ENCODE assay signal across 8 cellular contexts in genomic region chr4:102619776-102620631, GRCh38.
A peak's percentile ranks its signal among the peaks of the same experiment; 100 is the strongest.
DNase-seq lines count a peak whose midpoint lies in the region; ATAC-seq and TF ChIP-seq lines count a peak whose summit lies in the region.
"Not testable (repeated sequence)": the region's sequence is repeated elsewhere in the genome, so short reads cannot be mapped to it uniquely, and the experiment has no call there.

No MANE protein-coding gene starts in this region.

- peak overlapping the region; percentile 0; the same call in 1 of the 2 replicates for H2AFZ ChIP-seq in DND-41 (ENCODE audit: low read depth, low read length)
- not testable (repeated sequence) for H2AFZ ChIP-seq in GM23338

- POLR2A ChIA-PET in naive thymus-derived CD8-positive, alpha-beta T cell (lab: Charles Lee) = interaction anchor here (0.8 to 1.3 kb wide), 3 partner anchors 8 to 207 kb away, joined by 3 read pairs; partner anchors contain the start of gene UBE2D3

- TF ChIP-seq CTCF in DND-41 (IDR thresholded peaks at IDR 0.05; ENCODE audit: borderline replicate concordance, extremely low read depth, low read length, poor library complexity, severe bottlenecking); GM23338 (conservative IDR thresholded peaks at IDR 0.05; ENCODE audit: low read depth in 2 of 2); brain microvascular endothelial cell (IDR thresholded peaks at IDR 0.05; ENCODE audit: low read depth, low read length, missing control alignments); cardiac muscle cell (IDR thresholded peaks at IDR 0.05; ENCODE audit: low read depth, low read length); stomach (IDR thresholded peaks at IDR 0.05): not testable (repeated sequence)

- H3K79me2 ChIP-seq in DND-41 (ENCODE audit: insufficient read depth, low read length); GM23338 (replicated peaks; ENCODE audit: insufficient read depth): not testable (repeated sequence)

- not testable (repeated sequence) for H3K4me1 ChIP-seq in DND-41 (ENCODE audit: insufficient read depth, low read length)
- peaks cover 27% of the 10 kb centered on the region for H3K4me1 ChIP-seq in GM23338 (ENCODE audit: insufficient read depth)
- H3K4me1 ChIP-seq in cardiac muscle cell (ENCODE audit: low read depth) = peaks cover 12% of the 10 kb centered on the region
- H3K4me1 ChIP-seq in stomach = peaks cover 8 to 18% (median 13%) of the 10 kb centered on the region in 4 donors

- H3K27ac Mint-ChIP-seq in GM23338 = not testable (repeated sequence)
- H3K27ac Mint-ChIP-seq in naive thymus-derived CD8-positive, alpha-beta T cell = peak overlapping the region in 7 of 10 donors; percentile 7 to 75 (median 58)

- not testable (repeated sequence) for H3F3A ChIP-seq in GM23338 (replicated peaks; ENCODE audit: low read depth)

- H3K36me3 ChIP-seq in DND-41 (ENCODE audit: insufficient read depth, low read length) = peaks cover 10% of the 10 kb centered on the region
- H3K36me3 ChIP-seq in GM23338 (ENCODE audit: insufficient read depth); cardiac muscle cell: not testable (repeated sequence)
- peaks cover 12% of the 10 kb centered on the region for H3K36me3 ChIP-seq in brain microvascular endothelial cell (replicated peaks)
- H3K36me3 ChIP-seq in stomach = peaks cover 7 to 24% (median 22%) of the 10 kb centered on the region in 4 donors

- not testable (repeated sequence) for H3K27me3 Mint-ChIP-seq in GM23338 (ENCODE audit: insufficient read depth, low read depth, poor library complexity); naive thymus-derived CD8-positive, alpha-beta T cell

- in situ Hi-C loops in brain microvascular endothelial cell (cut with HindIII; ENCODE audit: low pct_ligation_motif_present, low sequenced_read_pairs) = loop anchor here (25.0 kb wide), 1 partner anchor 392 kb away; the partner anchor contains the start of gene SLC9B1

- not testable (repeated sequence) for DNase-seq in DND-41; brain microvascular endothelial cell; cardiac muscle cell (ENCODE audit: low read depth in 1 of 2, low spot score in 1 of 2); naive thymus-derived CD8-positive, alpha-beta T cell; stomach
- DNase-seq in GM23338 (ENCODE audit: low spot score) (peak; percentile 13), LHCN-M2 (ENCODE audit: low read depth) (peak; percentile 66)
- DNase-seq in activated CD4-positive, alpha-beta T cell treated with anti-CD3 and anti-CD28 coated beads for 48 hours = peak; percentile 56

- not testable (repeated sequence) for H3K9me3 ChIP-seq in DND-41 (ENCODE audit: insufficient read depth, low read length, severe bottlenecking); cardiac muscle cell (ENCODE audit: low read depth); stomach

- not testable (repeated sequence) for H4K20me1 ChIP-seq in DND-41 (ENCODE audit: insufficient read depth, low read length); GM23338 (replicated peaks; ENCODE audit: insufficient read depth)

- H3K4me2 ChIP-seq in DND-41 (ENCODE audit: insufficient read depth, low read length); GM23338: not testable (repeated sequence)

- not testable (repeated sequence) for H3K36me3 Mint-ChIP-seq in GM23338 (ENCODE audit: low read depth)
- H3K36me3 Mint-ChIP-seq in naive thymus-derived CD8-positive, alpha-beta T cell = peaks cover 11 to 22% (median 20%) of the 10 kb centered on the region in 3 donors

- TF ChIP-seq POLR2A in stomach (IDR thresholded peaks at IDR 0.05) = not testable (repeated sequence)

- peaks cover 34% of the 10 kb centered on the region for H3K4me1 Mint-ChIP-seq in GM23338
- H3K4me1 Mint-ChIP-seq in naive thymus-derived CD8-positive, alpha-beta T cell = peaks cover 8 to 55% (median 45%) of the 10 kb centered on the region in 4 donors

- not testable (repeated sequence) for H3K4me3 ChIP-seq in DND-41 (ENCODE audit: low read depth in 1 of 2, low read length in 2 of 2); GM23338; brain microvascular endothelial cell (ENCODE audit: low read depth, low read length); cardiac muscle cell
- peak overlapping the region in 1 of 4 donors; percentile 18 for H3K4me3 ChIP-seq in stomach

- not testable (repeated sequence) for H3K4me3 Mint-ChIP-seq in GM23338
- H3K4me3 Mint-ChIP-seq in naive thymus-derived CD8-positive, alpha-beta T cell = peak overlapping the region in 1 of 10 donors; percentile 20

- not testable (repeated sequence) for H3K9ac ChIP-seq in DND-41 (ENCODE audit: low read depth, low read length)

- H3K27me3 ChIP-seq in DND-41 (ENCODE audit: insufficient read depth, low read length, poor library complexity); GM23338 (ENCODE audit: insufficient read depth); brain microvascular endothelial cell (replicated peaks); cardiac muscle cell; stomach: not testable (repeated sequence)

- intact Hi-C loops in stomach (cut with DNase I; ENCODE audit: low total_unique reads) = loop anchor here (10.0 kb wide), 2 partner anchors 165 to 385 kb away; no protein-coding TSS in a partner anchor

- not testable (repeated sequence) for TF ChIP-seq EP300 in stomach (IDR thresholded peaks at IDR 0.05)

- 38 to 59% (median 51%) methylated on average over 4 of the region's 4 CpGs for WGBS in stomach, 5 donors

- H3K9me2 ChIP-seq in GM23338 (ENCODE audit: insufficient read depth) = not testable (repeated sequence)

- H3K9me3 Mint-ChIP-seq in GM23338; naive thymus-derived CD8-positive, alpha-beta T cell: not testable (repeated sequence)

- H3K27ac ChIP-seq in DND-41 (ENCODE audit: low read length); GM23338 (ENCODE audit: low read depth): not testable (repeated sequence)
- peak overlapping the region; percentile 45 for H3K27ac ChIP-seq in brain microvascular endothelial cell
- H3K27ac ChIP-seq in cardiac muscle cell = peak overlapping the region; percentile 81
- H3K27ac ChIP-seq in stomach = peak overlapping the region; percentile 58 to 84 (median 79)

- ATAC-seq in DND-41 (ENCODE audit: insufficient read depth, low read depth) = 0 out of 3 replicates have a peak, but pooled peaks have one; percentile 4
- not testable (repeated sequence) for ATAC-seq in GM23338
- peak in 1 of 2 donors; percentile 26 for ATAC-seq in naive thymus-derived CD8-positive, alpha-beta T cell
